In the genomic region with DNA sequence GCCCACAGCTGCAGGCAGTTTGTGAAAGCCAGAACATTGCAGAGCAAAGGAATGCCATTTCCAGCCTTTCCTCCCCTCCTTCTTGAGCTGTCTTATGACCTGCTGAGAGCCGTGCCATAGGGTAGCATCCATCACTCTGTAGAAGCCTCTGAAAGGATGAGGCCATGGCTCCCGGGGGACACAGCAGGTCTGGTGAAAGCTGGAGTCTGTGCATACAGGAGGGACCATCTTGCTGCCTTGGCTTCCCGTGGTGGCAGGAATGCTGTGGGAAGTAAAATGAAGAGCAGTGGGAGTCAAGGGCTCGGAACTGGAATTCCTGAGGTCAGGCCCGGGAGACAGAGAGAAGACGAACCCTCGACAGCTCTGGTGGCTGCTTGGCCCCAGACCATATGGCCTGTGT, we compare ENCODE assay signal across 18 cellular contexts. TPM values are rescaled to one million over a fixed set of nuclear protein-coding genes. Genes with fewer than 3 reads are reported as not detected.
DNase-seq lines count a peak whose midpoint lies in the region; ATAC-seq and TF ChIP-seq lines count a peak whose summit lies in the region.
"Had no signal": no experiment of that assay in that cellular context is flagged by ENCODE, and none has a peak within 500 bp of the region (broad histone marks: within the 10 kb centered on the region; RNA-seq: fewer than 3 reads in every experiment).

No MANE protein-coding gene starts in this region.

- no peak overlapping the region for H3K4me3 ChIP-seq in breast epithelium
- H3K4me3 ChIP-seq in mammary epithelial cell (replicated peaks in 1 of 3; ENCODE audit: insufficient read depth in 1 of 3, low read depth in 2 of 3, low read length in 3 of 3): no peak overlapping the region
- H3K4me3 ChIP-seq in mesendoderm (ENCODE audit: low read length): no peak overlapping the region
- no peak overlapping the region for H3K4me3 ChIP-seq in thyroid gland (replicated peaks in 1 of 3)
- H3K4me3 ChIP-seq in OCI-LY7 (ENCODE audit: low read depth, low read length, poor library complexity, severe bottlenecking): no peak overlapping the region
- H3K4me3 ChIP-seq: adrenal gland, spleen, suprapubic skin had no signal

- CTCF ChIA-PET in mammary epithelial cell (lab: Charles Lee; ENCODE audit: low non-redundant PET): interaction anchor here (0.6 kb wide), 1 partner anchor 68 kb away, joined by 3 read pairs; no protein-coding TSS in a partner anchor
- CTCF ChIA-PET in OCI-LY7 (lab: Charles Lee; ENCODE audit: unreplicated experiment): no interaction called here

- H3K4ac ChIP-seq in mesendoderm (ENCODE audit: low read depth, low read length): no peak overlapping the region

- in situ Hi-C loops in mammary epithelial cell (cut with MboI; ENCODE audit: low sequenced_read_pairs in 2 of 2): no loop called here

- H2AFZ ChIP-seq in mammary epithelial cell (ENCODE audit: low read depth, low read length) (no peak overlapping the region), OCI-LY7 (ENCODE audit: low read length) (no peak overlapping the region)

- 61% methylated on average over 7 of the region's 7 CpGs for WGBS in mammary epithelial cell (ENCODE audit: low coverage, missing lambda C conversion rate)
- WGBS in mesendoderm (ENCODE audit: extremely low coverage, insufficient coverage, low lambda C conversion rate): no CpG with 5 or more reads among the region's 7 CpGs
- WGBS in thyroid gland, 2 donors: 83 to 91% methylated on average over 5 to 7 of the region's 7 CpGs

- H3K4me1 Mint-ChIP-seq in stimulated activated naive B cell treated with anti-CD40 and anti-IgM and Interleukin-4, amounts not matched to agents 10 μg/mL and 1 μg/mL and 100 μg/mL, for 72 hours: peaks cover 5% of the 10 kb centered on the region in 2 donors

- no peak overlapping the region for H2BK120ac ChIP-seq in mesendoderm (ENCODE audit: low read depth, low read length)

- no peak overlapping the region for H2BK15ac ChIP-seq in mesendoderm (replicated peaks; ENCODE audit: low read depth)

- H3K9me2 ChIP-seq in OCI-LY7 (ENCODE audit: insufficient read depth, low read length): no peaks in the 10 kb centered on the region

- H3K36me3 Mint-ChIP-seq in stimulated activated naive B cell treated with anti-CD40 and anti-IgM and Interleukin-4, amounts not matched to agents 10 μg/mL and 1 μg/mL and 100 μg/mL, for 72 hours: no peaks in the 10 kb centered on the region

- peak in 1 of 2 donors; percentile 47 for DNase-seq in breast epithelium (ENCODE audit: low spot score in 2 of 2)
- DNase-seq in mammary epithelial cell: no peak
- peak; percentile 68 for DNase-seq in astrocyte of the hippocampus (ENCODE audit: low read depth, low spot score)
- peak; percentile 39 for DNase-seq in mesendoderm
- no peak for DNase-seq in thyroid gland
- no peak for DNase-seq in stimulated activated naive B cell treated with anti-CD40 and anti-IgM and Interleukin-4, amounts not matched to agents 10 μg/mL and 1 μg/mL and 100 μg/mL, for 72 hours
- DNase-seq in OCI-LY7 (ENCODE audit: low spot score): no peak
- DNase-seq: activated CD4-positive, alpha-beta T cell treated with anti-CD3 and anti-CD28 coated beads for 4 hours; cortex of kidney; left ventricle myocardium superior; NCI-H1436; NCI-H82; spleen had no signal

- no peak overlapping the region for H3K18ac ChIP-seq in mesendoderm (ENCODE audit: low read length)

- no peak overlapping the region for H3K23ac ChIP-seq in mesendoderm (ENCODE audit: low read length)

- H3K27ac ChIP-seq in breast epithelium: peak overlapping the region; percentile 84
- H3K27ac ChIP-seq in mammary epithelial cell (ENCODE audit: insufficient read depth, low read depth, low read length): no peak overlapping the region
- no peak overlapping the region for H3K27ac ChIP-seq in mesendoderm (ENCODE audit: low read depth, low read length)
- H3K27ac ChIP-seq in thyroid gland: peak overlapping the region in 2 of 3 donors; percentile 88 to 92
- H3K27ac ChIP-seq in OCI-LY7 (ENCODE audit: low read depth, low read length, poor library complexity, severe bottlenecking): no peak overlapping the region
- H3K27ac ChIP-seq: 22Rv1, C4-2B, spleen, suprapubic skin had no signal

- POLR2A ChIA-PET in OCI-LY7 (lab: Charles Lee): no interaction called here

- no peaks in the 10 kb centered on the region for H3K9me3 ChIP-seq in breast epithelium
- no peaks in the 10 kb centered on the region for H3K9me3 ChIP-seq in mammary epithelial cell (replicated peaks; ENCODE audit: insufficient read depth, low read length)
- no peaks in the 10 kb centered on the region for H3K9me3 ChIP-seq in thyroid gland
- no peaks in the 10 kb centered on the region for H3K9me3 ChIP-seq in OCI-LY7 (ENCODE audit: low read length)
- H3K9me3 ChIP-seq: adrenal gland, spleen, suprapubic skin had no signal

- no peak overlapping the region for H4K8ac ChIP-seq in mesendoderm (ENCODE audit: low read depth, low read length)

- H4K5ac ChIP-seq in mesendoderm (ENCODE audit: low read length): no peak overlapping the region

- TF ChIP-seq POLR2A in breast epithelium (IDR thresholded peaks at IDR 0.05) (no peak), thyroid gland (IDR thresholded peaks at IDR 0.05) (no peak)

- H3K9me3 Mint-ChIP-seq in stimulated activated naive B cell treated with anti-CD40 and anti-IgM and Interleukin-4, amounts not matched to agents 10 μg/mL and 1 μg/mL and 100 μg/mL, for 72 hours: no peaks in the 10 kb centered on the region

- H3K36me3 ChIP-seq in breast epithelium: no peaks in the 10 kb centered on the region
- peaks cover 7% of the 10 kb centered on the region for H3K36me3 ChIP-seq in mammary epithelial cell (ENCODE audit: insufficient read depth, low read length)
- no peaks in the 10 kb centered on the region for H3K36me3 ChIP-seq in mesendoderm (ENCODE audit: control insufficient read depth, insufficient read depth, low read length)
- no peaks in the 10 kb centered on the region for H3K36me3 ChIP-seq in thyroid gland
- H3K36me3 ChIP-seq in OCI-LY7 (ENCODE audit: insufficient read depth, low read length): no peaks in the 10 kb centered on the region
- H3K36me3 ChIP-seq: adrenal gland, spleen had no signal

- peaks cover 5 to 8% of the 10 kb centered on the region in 2 donors for H3K4me1 ChIP-seq in breast epithelium
- no peaks in the 10 kb centered on the region for H3K4me1 ChIP-seq in mammary epithelial cell (ENCODE audit: insufficient read depth, low read length)
- H3K4me1 ChIP-seq in mesendoderm (ENCODE audit: control insufficient read depth, low read depth, low read length): no peaks in the 10 kb centered on the region
- H3K4me1 ChIP-seq in thyroid gland: peaks cover 43 to 53% of the 10 kb centered on the region in 2 donors
- no peaks in the 10 kb centered on the region for H3K4me1 ChIP-seq in OCI-LY7 (ENCODE audit: insufficient read depth, low read length, poor library complexity, severe bottlenecking)
- H3K4me1 ChIP-seq: adrenal gland had no signal

- no peak overlapping the region for H3K56ac ChIP-seq in mesendoderm (ENCODE audit: low read length)

- ATAC-seq in GM19023 (IDR thresholded peaks at IDR 0.05; ENCODE audit: unreplicated experiment): no peak
- ATAC-seq in stimulated activated naive B cell treated with anti-CD40 and anti-IgM and Interleukin-4, amounts not matched to agents 10 μg/mL and 1 μg/mL and 100 μg/mL, for 72 hours (replicated peaks): no peak
- ATAC-seq: left ventricle myocardium superior had no signal

- H3K4me3 Mint-ChIP-seq in stimulated activated naive B cell treated with anti-CD40 and anti-IgM and Interleukin-4, amounts not matched to agents 10 μg/mL and 1 μg/mL and 100 μg/mL, for 72 hours: no peak overlapping the region

- peaks cover 2% of the 10 kb centered on the region for H4K20me1 ChIP-seq in mammary epithelial cell (ENCODE audit: insufficient read depth, low read length)
- H4K20me1 ChIP-seq in OCI-LY7 (ENCODE audit: insufficient read depth, low read length): no peaks in the 10 kb centered on the region

- no peak overlapping the region for H2BK5ac ChIP-seq in mesendoderm (ENCODE audit: low read length)

- H3K4me2 ChIP-seq in mammary epithelial cell (ENCODE audit: insufficient read depth, low read depth, low read length): no peak overlapping the region
- no peak overlapping the region for H3K4me2 ChIP-seq in mesendoderm (ENCODE audit: low read length)
- H3K4me2 ChIP-seq in OCI-LY7 (ENCODE audit: low read length): no peak overlapping the region

- no peak overlapping the region for H2AK5ac ChIP-seq in mesendoderm (ENCODE audit: low read length)

- H3K79me1 ChIP-seq in mesendoderm (ENCODE audit: low read length): no peaks in the 10 kb centered on the region

- H3K9ac ChIP-seq in mammary epithelial cell (ENCODE audit: insufficient read depth, low read length) (no peak overlapping the region), mesendoderm (ENCODE audit: low read length) (no peak overlapping the region)

- H3K27ac Mint-ChIP-seq in stimulated activated naive B cell treated with anti-CD40 and anti-IgM and Interleukin-4, amounts not matched to agents 10 μg/mL and 1 μg/mL and 100 μg/mL, for 72 hours: no peak overlapping the region

- H3K27me3 ChIP-seq in breast epithelium (no peaks in the 10 kb centered on the region), mammary epithelial cell (ENCODE audit: insufficient read depth, low read length) (no peaks in the 10 kb centered on the region), mesendoderm (ENCODE audit: insufficient read depth, low read length, poor library complexity) (no peaks in the 10 kb centered on the region), thyroid gland (no peaks in the 10 kb centered on the region)
- H3K27me3 ChIP-seq: adrenal gland had no signal

- dilution Hi-C loops in mammary epithelial cell (cut with HindIII; ENCODE audit: low sequenced_read_pairs): loop anchor here (10.0 kb wide), 1 partner anchor 256 kb away; no protein-coding TSS in a partner anchor

- peaks cover 14 to 18% of the 10 kb centered on the region in 2 donors for H3K27me3 Mint-ChIP-seq in stimulated activated naive B cell treated with anti-CD40 and anti-IgM and Interleukin-4, amounts not matched to agents 10 μg/mL and 1 μg/mL and 100 μg/mL, for 72 hours

- TF ChIP-seq CTCF in breast epithelium (IDR thresholded peaks at IDR 0.05) (no peak), mammary epithelial cell (conservative IDR thresholded peaks at IDR 0.05 in 1 of 2, IDR thresholded peaks at IDR 0.05 in 1 of 2; ENCODE audit: extremely low read depth in 1 of 2, insufficient read depth in 1 of 2, low read depth in 1 of 2, low read length in 2 of 2) (no peak), thyroid gland (IDR thresholded peaks at IDR 0.05) (no peak), OCI-LY7 (conservative IDR thresholded peaks at IDR 0.05; ENCODE audit: low read length) (no peak)

- H3K79me2 ChIP-seq in mammary epithelial cell (ENCODE audit: insufficient read depth, low read length) (peaks cover 6% of the 10 kb centered on the region), mesendoderm (ENCODE audit: control insufficient read depth, insufficient read depth, low read length) (no peaks in the 10 kb centered on the region), OCI-LY7 (ENCODE audit: insufficient read depth, low read depth, low read length) (no peaks in the 10 kb centered on the region)

- intact Hi-C loops in breast epithelium (cut with DNase I; ENCODE audit: low total_unique reads) (no loop called here), mammary epithelial cell (cut with micrococcal nuclease) (no loop called here), thyroid gland (cut with DNase I) (no loop called here), OCI-LY7 (cut with micrococcal nuclease; ENCODE audit: unreplicated experiment) (no loop called here)

- BruUV-seq in mammary epithelial cell (replicated peaks; lab: Mats Ljungman, UMichigan) (no TSS peak), OCI-LY7 (replicated peaks; lab: Mats Ljungman, UMichigan) (no TSS peak)

RNA-seq across cellular contexts. Expression of a gene that starts 30.9 kb away (rescaled TPM):
- total RNA-seq in breast epithelium (10 to 100 TPM in 2 of 3 donors, 1 to 10 TPM in 1; 3.7 to 95.0 (median 53.7) TPM), mammary epithelial cell (100 to 1,000 TPM in 1 of 2 donors, 10 to 100 TPM in 1; 54.3 to 181 TPM), thyroid gland (10 to 100 TPM; 25.8 to 56.2 (median 35.3) TPM), OCI-LY7 (2022) (not detected in 2 replicates)
- polyA plus RNA-seq in mammary epithelial cell: 147 TPM
- polyA minus RNA-seq in mammary epithelial cell: 191 TPM
- 0.32 TPM for polyA plus RNA-seq in mesendoderm (2013, experiment 1 of 2)
- 0.34 TPM for polyA plus RNA-seq in mesendoderm (2013, experiment 2 of 2)
- total RNA-seq in OCI-LY7 (2014; rRNA removed; shearing (Covaris generic)): not detected in 2 replicates

Comparison
In these comparisons a context has a peak if more than half of its experiments do, and no peak if none do; other contexts are left out.
1. H3K27ac ChIP-seq: peak in breast epithelium (2 of 2) and thyroid gland (2 of 3); none in mammary epithelial cell (single experiment), mesendoderm (single experiment) and OCI-LY7 (single experiment).
2. DNase-seq: peak in astrocyte of the hippocampus (single experiment) and mesendoderm (single experiment); none in mammary epithelial cell (single experiment), thyroid gland (0 of 2), stimulated activated naive B cell treated with anti-CD40 and anti-IgM and Interleukin-4, amounts not matched to agents 10 μg/mL and 1 μg/mL and 100 μg/mL, for 72 hours (single experiment) and OCI-LY7 (single experiment).
3. RNA of a gene that starts 30.9 kb away (total RNA-seq): 54.3 to 181 TPM in mammary epithelial cell, 3.7 to 95.0 TPM in breast epithelium and 25.8 to 56.2 TPM in thyroid gland; not detected in OCI-LY7; every median in the first group is over 4 times any median in the second.